ENCODE assay signal across 18 cellular contexts in genomic region chr15:80986487-80986886, GRCh38. TPM values are rescaled to one million over a fixed set of nuclear protein-coding genes. Genes with fewer than 3 reads are reported as not detected.
DNase-seq lines count a peak whose midpoint lies in the region; ATAC-seq and TF ChIP-seq lines count a peak whose summit lies in the region.
"Had no signal": no experiment of that assay in that cellular context is flagged by ENCODE, and none has a peak within 500 bp of the region (broad histone marks: within the 10 kb centered on the region; RNA-seq: fewer than 3 reads in every experiment).

No MANE protein-coding gene starts in this region.

- DNase-seq in activated naive CD4-positive, alpha-beta T cell treated with anti-CD3 and anti-CD28 coated beads for 36 hours = no peak
- no peak for DNase-seq in activated naive CD4-positive, alpha-beta T cell treated with anti-CD3 and anti-CD28 coated beads, Interleukin-2, amount 50 U/mL, for 72 hours (ENCODE audit: low spot score in 2 of 2)
- DNase-seq in HAP-1 (ENCODE audit: low spot score in 2 of 2) = peak in 1 of 2 experiments; percentile 58
- no peak for DNase-seq in MV-4-11 (lab: John Stamatoyannopoulos, UW)
- DNase-seq in NCI-H1930 (lab: John Stamatoyannopoulos, UW) = no peak
- DNase-seq in tibial artery = no peak
- DNase-seq: adrenal gland; cerebellar nuclear complex; effector memory CD8-positive, alpha-beta T cell; EL; NCI-H1694; NCI-H345; retina; stimulated activated naive CD8-positive, alpha-beta T cell treated with anti-CD3 and anti-CD28 coated beads, Interleukin-15, Interleukin-2, amounts not matched to agents 100 U/mL and 50 U/mL, for 24 hours had no signal

- no peak overlapping the region for H3K27ac ChIP-seq in neural cell (ENCODE audit: low read length)
- H3K27ac ChIP-seq in tibial artery = no peak overlapping the region
- H3K27ac ChIP-seq: neutrophil had no signal

- peaks cover 8% of the 10 kb centered on the region for H3K36me3 ChIP-seq in HAP-1 (replicated peaks)
- no peaks in the 10 kb centered on the region for H3K36me3 ChIP-seq in neural cell (ENCODE audit: insufficient read depth, low read length)
- peaks cover 0 to 12% (median 5%) of the 10 kb centered on the region in 3 donors for H3K36me3 ChIP-seq in tibial artery
- H3K36me3 ChIP-seq: adrenal gland, neutrophil had no signal

- H3K9me3 ChIP-seq in HAP-1 (no peaks in the 10 kb centered on the region), neural cell (ENCODE audit: low read length) (no peaks in the 10 kb centered on the region), tibial artery (no peaks in the 10 kb centered on the region)
- H3K9me3 ChIP-seq: adrenal gland, neutrophil had no signal

- H2AFZ ChIP-seq in neural cell (ENCODE audit: low read depth, low read length) = no peak overlapping the region

- H3K9me2 ChIP-seq in neural cell (ENCODE audit: insufficient read depth, low read length) = no peaks in the 10 kb centered on the region

- no peak overlapping the region for H3K4me3 Mint-ChIP-seq in activated naive CD4-positive, alpha-beta T cell treated with anti-CD3 and anti-CD28 coated beads for 36 hours
- H3K4me3 Mint-ChIP-seq in activated naive CD8-positive, alpha-beta T cell = peak overlapping the region; percentile 59
- H3K4me3 Mint-ChIP-seq: effector memory CD8-positive, alpha-beta T cell had no signal

- H3K27me3 ChIP-seq in HAP-1 (ENCODE audit: low read depth) (no peaks in the 10 kb centered on the region), neural cell (ENCODE audit: insufficient read depth, low read depth, low read length) (no peaks in the 10 kb centered on the region), tibial artery (no peaks in the 10 kb centered on the region)
- H3K27me3 ChIP-seq: adrenal gland, neutrophil had no signal

- H3K27me3 Mint-ChIP-seq in activated naive CD4-positive, alpha-beta T cell treated with anti-CD3 and anti-CD28 coated beads for 36 hours (ENCODE audit: low read depth) = no peaks in the 10 kb centered on the region
- H3K27me3 Mint-ChIP-seq in activated naive CD8-positive, alpha-beta T cell = no peaks in the 10 kb centered on the region
- H3K27me3 Mint-ChIP-seq: effector memory CD8-positive, alpha-beta T cell; memory B cell had no signal

- ATAC-seq in activated naive CD4-positive, alpha-beta T cell treated with anti-CD3 and anti-CD28 coated beads, Interleukin-2, amount 50 U/mL, for 72 hours = no peak
- ATAC-seq: effector memory CD8-positive, alpha-beta T cell; stimulated activated naive CD8-positive, alpha-beta T cell treated with anti-CD3 and anti-CD28 coated beads, Interleukin-15, Interleukin-2, amounts not matched to agents 100 U/mL and 50 U/mL, for 24 hours had no signal

- H3K36me3 Mint-ChIP-seq in activated naive CD4-positive, alpha-beta T cell treated with anti-CD3 and anti-CD28 coated beads for 36 hours (ENCODE audit: low read depth) = peaks cover 23% of the 10 kb centered on the region
- H3K36me3 Mint-ChIP-seq in activated naive CD4-positive, alpha-beta T cell treated with anti-CD3 and anti-CD28 coated beads, Interleukin-2, amount 50 U/mL, for 72 hours = peaks cover 24 to 34% of the 10 kb centered on the region in 2 donors
- H3K36me3 Mint-ChIP-seq in activated naive CD8-positive, alpha-beta T cell = peaks cover 11% of the 10 kb centered on the region

- no peaks in the 10 kb centered on the region for H3K9me3 Mint-ChIP-seq in activated naive CD4-positive, alpha-beta T cell treated with anti-CD3 and anti-CD28 coated beads for 36 hours
- H3K9me3 Mint-ChIP-seq in activated naive CD4-positive, alpha-beta T cell treated with anti-CD3 and anti-CD28 coated beads, Interleukin-2, amount 50 U/mL, for 72 hours = no peaks in the 10 kb centered on the region
- H3K9me3 Mint-ChIP-seq in activated naive CD8-positive, alpha-beta T cell (ENCODE audit: low read depth) = no peaks in the 10 kb centered on the region
- H3K9me3 Mint-ChIP-seq: effector memory CD8-positive, alpha-beta T cell; memory B cell had no signal

- no peak overlapping the region for H3K9ac ChIP-seq in neural cell (ENCODE audit: low read length)

- H3K4me1 ChIP-seq in HAP-1 (peaks cover 48% of the 10 kb centered on the region), tibial artery (peaks cover 0 to 48% (median 24%) of the 10 kb centered on the region in 4 donors)

- H3F3A ChIP-seq in neural cell (ENCODE audit: insufficient read depth, low read length, poor library complexity, severe bottlenecking) = no peaks in the 10 kb centered on the region

- peak overlapping the region; percentile 14 for H3K27ac Mint-ChIP-seq in activated naive CD4-positive, alpha-beta T cell treated with anti-CD3 and anti-CD28 coated beads for 36 hours
- H3K27ac Mint-ChIP-seq in activated naive CD4-positive, alpha-beta T cell treated with anti-CD3 and anti-CD28 coated beads, Interleukin-2, amount 50 U/mL, for 72 hours = no peak overlapping the region
- H3K27ac Mint-ChIP-seq in activated naive CD8-positive, alpha-beta T cell = no peak overlapping the region
- H3K27ac Mint-ChIP-seq: memory B cell had no signal

- intact Hi-C loops in activated naive CD4-positive, alpha-beta T cell treated with anti-CD3 and anti-CD28 coated beads for 36 hours (cut with micrococcal nuclease) = loop anchor here (2.0 to 5.0 kb wide), 3 partner anchors 30 to 1061 kb away; partner anchors contain the start of genes ABHD17C and MEX3B
- intact Hi-C loops in tibial artery (cut with DNase I; ENCODE audit: low total_unique reads) = no loop called here

- no peak for TF ChIP-seq CTCF in neural cell (IDR thresholded peaks at IDR 0.05; ENCODE audit: poor library complexity, severe bottlenecking)
- TF ChIP-seq CTCF in tibial artery (IDR thresholded peaks at IDR 0.05) = no peak

- CTCF ChIA-PET in activated naive CD4-positive, alpha-beta T cell treated with anti-CD3 and anti-CD28 coated beads for 36 hours (lab: Charles Lee) = interaction anchor here (0.6 to 3.5 kb wide), 5 partner anchors 9 to 280 kb away, joined by 3 to 15 read pairs (median 6); no protein-coding TSS in a partner anchor

- H3K4me1 Mint-ChIP-seq in activated naive CD4-positive, alpha-beta T cell treated with anti-CD3 and anti-CD28 coated beads for 36 hours (ENCODE audit: low read depth) = peaks cover 72% of the 10 kb centered on the region
- peaks cover 70% of the 10 kb centered on the region for H3K4me1 Mint-ChIP-seq in activated naive CD8-positive, alpha-beta T cell (ENCODE audit: low read depth)

- TF ChIP-seq EP300 in neural cell (conservative IDR thresholded peaks at IDR 0.05; ENCODE audit: poor library complexity, severe bottlenecking) = no peak

- H3K4me3 ChIP-seq in HAP-1 (peak overlapping the region; percentile 3; the same call in 1 of the 2 replicates), neural cell (ENCODE audit: low read length) (peak overlapping the region; percentile 31), tibial artery (no peak overlapping the region)
- H3K4me3 ChIP-seq: adrenal gland had no signal

- in situ Hi-C loops in HAP-1 (cut with MboI; ENCODE audit: low sequenced_read_pairs) = loop anchor here (10.0 kb wide), 1 partner anchor 1058 kb away; the partner anchor contains the start of gene MEX3B

- peaks cover 63% of the 10 kb centered on the region for H3K79me2 ChIP-seq in neural cell (replicated peaks; ENCODE audit: insufficient read depth, low read length)

- H3K4me2 ChIP-seq in neural cell (ENCODE audit: low read length) = no peak overlapping the region

- TF ChIP-seq RAD21 in neural cell (conservative IDR thresholded peaks at IDR 0.05) = no peak

- H4K20me1 ChIP-seq in neural cell (ENCODE audit: insufficient read depth) = no peaks in the 10 kb centered on the region

TF ChIP-seq in neural cell, 6 proteins besides CTCF, POLR2A, EP300 and RAD21:
- TF ChIP-seq, protein P1, sequence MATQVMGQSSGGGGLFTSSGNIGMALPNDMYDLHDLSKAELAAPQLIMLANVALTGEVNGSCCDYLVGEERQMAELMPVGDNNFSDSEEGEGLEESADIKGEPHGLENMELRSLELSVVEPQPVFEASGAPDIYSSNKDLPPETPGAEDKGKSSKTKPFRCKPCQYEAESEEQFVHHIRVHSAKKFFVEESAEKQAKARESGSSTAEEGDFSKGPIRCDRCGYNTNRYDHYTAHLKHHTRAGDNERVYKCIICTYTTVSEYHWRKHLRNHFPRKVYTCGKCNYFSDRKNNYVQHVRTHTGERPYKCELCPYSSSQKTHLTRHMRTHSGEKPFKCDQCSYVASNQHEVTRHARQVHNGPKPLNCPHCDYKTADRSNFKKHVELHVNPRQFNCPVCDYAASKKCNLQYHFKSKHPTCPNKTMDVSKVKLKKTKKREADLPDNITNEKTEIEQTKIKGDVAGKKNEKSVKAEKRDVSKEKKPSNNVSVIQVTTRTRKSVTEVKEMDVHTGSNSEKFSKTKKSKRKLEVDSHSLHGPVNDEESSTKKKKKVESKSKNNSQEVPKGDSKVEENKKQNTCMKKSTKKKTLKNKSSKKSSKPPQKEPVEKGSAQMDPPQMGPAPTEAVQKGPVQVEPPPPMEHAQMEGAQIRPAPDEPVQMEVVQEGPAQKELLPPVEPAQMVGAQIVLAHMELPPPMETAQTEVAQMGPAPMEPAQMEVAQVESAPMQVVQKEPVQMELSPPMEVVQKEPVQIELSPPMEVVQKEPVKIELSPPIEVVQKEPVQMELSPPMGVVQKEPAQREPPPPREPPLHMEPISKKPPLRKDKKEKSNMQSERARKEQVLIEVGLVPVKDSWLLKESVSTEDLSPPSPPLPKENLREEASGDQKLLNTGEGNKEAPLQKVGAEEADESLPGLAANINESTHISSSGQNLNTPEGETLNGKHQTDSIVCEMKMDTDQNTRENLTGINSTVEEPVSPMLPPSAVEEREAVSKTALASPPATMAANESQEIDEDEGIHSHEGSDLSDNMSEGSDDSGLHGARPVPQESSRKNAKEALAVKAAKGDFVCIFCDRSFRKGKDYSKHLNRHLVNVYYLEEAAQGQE (IDR thresholded peaks at IDR 0.05; ENCODE audit: borderline replicate concordance) = no peak
- no peak for TF ChIP-seq TAF1 (IDR thresholded peaks at IDR 0.05; ENCODE audit: low read depth)
- TF ChIP-seq EZH2 (IDR thresholded peaks at IDR 0.05; ENCODE audit: borderline replicate concordance, insufficient read depth, low read length, poor library complexity, severe bottlenecking) = no peak
- TF ChIP-seq MXI1 (conservative IDR thresholded peaks at IDR 0.05; ENCODE audit: poor library complexity, severe bottlenecking) = no peak
- TF ChIP-seq SMC3 (conservative IDR thresholded peaks at IDR 0.05; ENCODE audit: poor library complexity) = no peak
- TF ChIP-seq POLR2AphosphoS5 (IDR thresholded peaks at IDR 0.05) = no peak
TF ChIP-seq in neural cell: peak in this region for 0.

RNA-seq across cellular contexts. Expression of gene MESD, which starts 3.1 kb away (rescaled TPM):
- 10 to 100 TPM; 12.5 to 15.1 TPM for total RNA-seq in activated naive CD4-positive, alpha-beta T cell treated with anti-CD3 and anti-CD28 coated beads for 36 hours
- 10 to 100 TPM; 15.8 to 21.8 TPM for total RNA-seq in activated naive CD4-positive, alpha-beta T cell treated with anti-CD3 and anti-CD28 coated beads, Interleukin-2, amount 50 U/mL, for 72 hours
- polyA plus RNA-seq in neural cell = 14.9 and 16.3 TPM in 2 replicates
- 20.0 and 24.5 TPM in 2 replicates for polyA minus RNA-seq in neural cell

RNA-seq across cellular contexts. Expression of gene TLNRD1, which starts 14.2 kb away (rescaled TPM):
- total RNA-seq in activated naive CD4-positive, alpha-beta T cell treated with anti-CD3 and anti-CD28 coated beads for 36 hours = 10 to 100 TPM; 15.9 to 16.6 TPM
- total RNA-seq in activated naive CD4-positive, alpha-beta T cell treated with anti-CD3 and anti-CD28 coated beads, Interleukin-2, amount 50 U/mL, for 72 hours = 10 to 100 TPM in 1 of 2 donors, 1 to 10 TPM in 1; 9.4 to 15.7 TPM
- 8.2 and 8.8 TPM in 2 replicates for polyA plus RNA-seq in neural cell
- polyA minus RNA-seq in neural cell = 17.9 and 18.0 TPM in 2 replicates

Comparison
In these comparisons a context has a peak if more than half of its experiments do, and no peak if none do; other contexts are left out.
1. H3K4me3 ChIP-seq: peak in HAP-1 (single experiment) and neural cell (single experiment); none in tibial artery (0 of 2).